8 cellular contexts compared by ENCODE assay signal in genomic region chr16:27318399-27319256, GRCh38. TPM values are rescaled to one million over a fixed set of nuclear protein-coding genes. Genes with fewer than 3 reads are reported as not detected.
DNase-seq lines count a peak whose midpoint lies in the region; ATAC-seq, FAIRE-seq and TF ChIP-seq lines count a peak whose summit lies in the region.

No MANE protein-coding gene starts in this region.

- no peak overlapping the region for H2BK120ac ChIP-seq in mesendoderm (ENCODE audit: low read depth, low read length)

- H3K4ac ChIP-seq in mesendoderm (ENCODE audit: low read depth, low read length), result no peak overlapping the region

- H3K9ac ChIP-seq in K562 (ENCODE audit: insufficient read depth in 1 of 2, low read depth in 2 of 2, low read length in 2 of 2) (no peak overlapping the region), mesendoderm (ENCODE audit: low read length) (no peak overlapping the region)

- no peak overlapping the region for H2AFZ ChIP-seq in K562 (ENCODE audit: low read depth, low read length)

- no peak overlapping the region for H3K4me2 ChIP-seq in K562 (ENCODE audit: insufficient read depth, low read length)
- H3K4me2 ChIP-seq in mesendoderm (ENCODE audit: low read length), result no peak overlapping the region

- no peaks in the 10 kb centered on the region for H3K9me1 ChIP-seq in K562 (ENCODE audit: control insufficient read depth, insufficient read depth, low read length)

- H3K36me3 ChIP-seq in K562 (ENCODE audit: control insufficient read depth, insufficient read depth, low read length) (no peaks in the 10 kb centered on the region), mesendoderm (ENCODE audit: control insufficient read depth, insufficient read depth, low read length) (no peaks in the 10 kb centered on the region)

- H2BK15ac ChIP-seq in mesendoderm (replicated peaks; ENCODE audit: low read depth), result no peak overlapping the region

- intact Hi-C loops in K562 (cut with micrococcal nuclease), result no loop called here

- H3K79me2 ChIP-seq in K562 (ENCODE audit: control insufficient read depth, insufficient read depth, low read length) (no peaks in the 10 kb centered on the region), mesendoderm (ENCODE audit: control insufficient read depth, insufficient read depth, low read length) (peaks cover 46% of the 10 kb centered on the region)

- no peak overlapping the region for H3K4me3 ChIP-seq in K562
- no peak overlapping the region for H3K4me3 ChIP-seq in mesendoderm (ENCODE audit: low read length)

- in situ Hi-C loops in K562 (cut with MboI), result no loop called here

- H2BK5ac ChIP-seq in mesendoderm (ENCODE audit: low read length), result no peak overlapping the region

- H3K56ac ChIP-seq in mesendoderm (ENCODE audit: low read length), result peak overlapping the region; percentile 57

- DNase-seq in T-helper 1 cell (peak in 3 of 5 donors; percentile 13 to 92 (median 33)), K562 (ENCODE audit: extremely low read depth in 1 of 4, low spot score in 3 of 4) (no peak), mesendoderm (peak; percentile 36), NCI-H1694 (lab: John Stamatoyannopoulos, UW) (no peak)
- DNase-seq in stimulated activated effector memory CD8-positive, alpha-beta T cell treated with anti-CD3 and anti-CD28 coated beads, Interleukin-12 subunit alpha, Interleukin-12 subunit beta, amount 100 ng/mL, for 72 hours (ENCODE audit: low spot score in 2 of 2), result peak; percentile 45 to 82

- no peak for TF ChIP-seq EP300 in K562 (IDR thresholded peaks at IDR 0.05; ENCODE audit: low read length)

- no peak overlapping the region for H3K23ac ChIP-seq in mesendoderm (ENCODE audit: low read length)

- H3K9me3 Mint-ChIP-seq in stimulated activated effector memory CD8-positive, alpha-beta T cell treated with anti-CD3 and anti-CD28 coated beads, Interleukin-12 subunit alpha, Interleukin-12 subunit beta, amount 100 ng/mL, for 72 hours, result no peaks in the 10 kb centered on the region

- H3K9me3 ChIP-seq in K562 (replicated peaks; ENCODE audit: control insufficient read depth, insufficient read depth, low read depth, low read length), result no peaks in the 10 kb centered on the region

- peaks cover 96% of the 10 kb centered on the region for H3K36me3 Mint-ChIP-seq in stimulated activated effector memory CD8-positive, alpha-beta T cell treated with anti-CD3 and anti-CD28 coated beads, Interleukin-12 subunit alpha, Interleukin-12 subunit beta, amount 100 ng/mL, for 72 hours

- H3K4me3 Mint-ChIP-seq in stimulated activated effector memory CD8-positive, alpha-beta T cell treated with anti-CD3 and anti-CD28 coated beads, Interleukin-12 subunit alpha, Interleukin-12 subunit beta, amount 100 ng/mL, for 72 hours, result peak overlapping the region; percentile 100

- no peak for FAIRE-seq in K562 (lab: Jason Lieb, UNC)

- H3K27ac ChIP-seq in K562 (ENCODE audit: extremely low read depth, low read depth, low read length), result no peak overlapping the region
- no peak overlapping the region for H3K27ac ChIP-seq in mesendoderm (ENCODE audit: low read depth, low read length)

- no peak overlapping the region for H2AK5ac ChIP-seq in mesendoderm (ENCODE audit: low read length)

- peaks cover 25% of the 10 kb centered on the region for H3K79me1 ChIP-seq in mesendoderm (ENCODE audit: low read length)

- ATAC-seq in GM18909 (IDR thresholded peaks at IDR 0.05; ENCODE audit: poor library complexity, unreplicated experiment) (peak; percentile 36), K562 (no peak), GM18520 (IDR thresholded peaks at IDR 0.05; ENCODE audit: unreplicated experiment) (no peak), GM19324 (IDR thresholded peaks at IDR 0.05; ENCODE audit: low FRiP score, unreplicated experiment) (no peak)
- ATAC-seq in stimulated activated effector memory CD8-positive, alpha-beta T cell treated with anti-CD3 and anti-CD28 coated beads, Interleukin-12 subunit alpha, Interleukin-12 subunit beta, amount 100 ng/mL, for 72 hours, result peak; percentile 85

- POLR2A ChIA-PET in K562 (lab: Yijun Ruan, JAX), result interaction anchor here (0.9 kb wide), 1 partner anchor 30 kb away, joined by 4 read pairs; no protein-coding TSS in a partner anchor

- peak overlapping the region; percentile 91 for H3K27ac Mint-ChIP-seq in stimulated activated effector memory CD8-positive, alpha-beta T cell treated with anti-CD3 and anti-CD28 coated beads, Interleukin-12 subunit alpha, Interleukin-12 subunit beta, amount 100 ng/mL, for 72 hours

- peaks cover 86% of the 10 kb centered on the region for H3K4me1 Mint-ChIP-seq in stimulated activated effector memory CD8-positive, alpha-beta T cell treated with anti-CD3 and anti-CD28 coated beads, Interleukin-12 subunit alpha, Interleukin-12 subunit beta, amount 100 ng/mL, for 72 hours

- H4K8ac ChIP-seq in mesendoderm (ENCODE audit: low read depth, low read length), result no peak overlapping the region

- TF ChIP-seq CTCF in K562 (IDR thresholded peaks at IDR 0.05 in 2 of 3, conservative IDR thresholded peaks at IDR 0.05 in 1 of 3; ENCODE audit: insufficient read depth in 2 of 3, low read depth in 1 of 3, low read length in 3 of 3), result no peak

- H4K5ac ChIP-seq in mesendoderm (ENCODE audit: low read length), result no peak overlapping the region

- no TSS peak for BruUV-seq in K562 (replicated peaks; lab: Mats Ljungman, UMichigan)

- H3K27me3 ChIP-seq in K562 (ENCODE audit: control insufficient read depth in 2 of 2, insufficient read depth in 2 of 2, low read length in 2 of 2) (peaks cover 3 to 30% of the 10 kb centered on the region in 2 experiments; a peak in 3 of 5 replicates), mesendoderm (ENCODE audit: insufficient read depth, low read length, poor library complexity) (no peaks in the 10 kb centered on the region)

- TF ChIP-seq POLR2A in K562 (conservative IDR thresholded peaks at IDR 0.05), result no peak

- no peak overlapping the region for H3K18ac ChIP-seq in mesendoderm (ENCODE audit: low read length)

- TF ChIP-seq RAD21 in K562 (CRISPR knock-in tag; conservative IDR thresholded peaks at IDR 0.05 in 1 of 2, IDR thresholded peaks at IDR 0.05 in 1 of 2), result no peak

- WGBS in K562 (ENCODE audit: insufficient coverage, low coverage, missing lambda C conversion rate), result 32% methylated on average over 17 of the region's 18 CpGs
- WGBS in mesendoderm (ENCODE audit: extremely low coverage, insufficient coverage, low lambda C conversion rate), result no CpG with 5 or more reads among the region's 18 CpGs

- H3K4me1 ChIP-seq in K562 (replicated peaks in 1 of 2; ENCODE audit: control insufficient read depth in 2 of 2, insufficient read depth in 2 of 2, low read length in 2 of 2) (peaks cover 0 to 10% of the 10 kb centered on the region in 2 experiments; a peak in 2 of 5 replicates), mesendoderm (ENCODE audit: control insufficient read depth, low read depth, low read length) (peaks cover 9% of the 10 kb centered on the region)

- CTCF ChIA-PET in K562 (lab: Yijun Ruan, JAX; ENCODE audit: low intra/inter-chr PET ratio), result no interaction called here

- peaks cover 7% of the 10 kb centered on the region; the same call in 1 of the 2 replicates for H4K20me1 ChIP-seq in K562 (replicated peaks; ENCODE audit: control insufficient read depth, insufficient read depth, low read length)

TF ChIP-seq in K562, 482 proteins besides CTCF, POLR2A, EP300 and RAD21 (continues in another document):
- TF ChIP-seq SAFB2 (IDR thresholded peaks at IDR 0.05; ENCODE audit: borderline replicate concordance, low read depth, low read length, severe bottlenecking) (no peak), CBX1 (IDR thresholded peaks at IDR 0.05; ENCODE audit: low read depth) (0 out of 2 replicates have a peak, but pooled peaks have one; percentile 27), ZNF436 (CRISPR knock-in tag; IDR thresholded peaks at IDR 0.05) (peak; percentile 66; the same call in 1 of the 2 replicates)

RNA-seq across cellular contexts. Expression of gene IL4R, which starts 4.9 kb away (rescaled TPM):
- 7.2 and 21.7 TPM in 2 replicates for total RNA-seq in K562 (2011; cell fraction: chromatin; rRNA removed; ENCODE audit: low replicate concordance)
- total RNA-seq in K562 (2011; cell fraction: nucleolus; rRNA removed), result 11.1 and 17.7 TPM in 2 replicates
- 10.4 and 11.7 TPM in 2 replicates for total RNA-seq in K562 (2011; cell fraction: nucleoplasm; rRNA removed)
- 3.3 and 3.5 TPM in 2 replicates for total RNA-seq in K562 (2014; rRNA removed)
- total RNA-seq in K562 (2014; rRNA removed; fragmentation: Illumina TruSeq; extraction: Trizol), result 1.9 and 2.4 TPM in 2 replicates
- 3.3 and 3.8 TPM in 2 replicates for total RNA-seq in K562 (2015; rRNA removed; fragmentation: Illumina TruSeq; extraction: Trizol)
- total RNA-seq in K562 (2021), result 5.2 and 5.5 TPM in 2 replicates
- polyA plus RNA-seq in K562 (2011; rRNA removed), result 5.8 and 6.2 TPM in 2 replicates
- polyA plus RNA-seq in K562 (2011; cell fraction: cytosol; rRNA removed), result 6.4 and 8.7 TPM in 2 replicates
- polyA plus RNA-seq in K562 (2011; cell fraction: nucleus; rRNA removed), result 5.5 and 7.6 TPM in 2 replicates
- 4.9 and 5.9 TPM in 2 replicates for polyA plus RNA-seq in K562 (2012)
- polyA plus RNA-seq in K562 (2014; fragmentation: Illumina TruSeq; extraction: Trizol), result 3.9 and 4.1 TPM in 2 replicates
- polyA plus RNA-seq in K562 (2014; fragmentation: Nextera tagmentation; extraction: Ambion mirVana), result under 1 TPM; 0.17 to 0.38 TPM
- polyA plus RNA-seq in K562 (2014; rRNA removed), result 3.0 and 3.3 TPM in 2 replicates
- 5.1 and 6.8 TPM in 2 replicates for polyA minus RNA-seq in K562 (2011; rRNA and poly(A)+ RNA removed)
- 3.2 and 7.3 TPM in 2 replicates for polyA minus RNA-seq in K562 (2011; cell fraction: cytosol; rRNA and poly(A)+ RNA removed)
- 6.9 and 9.8 TPM in 2 replicates for polyA minus RNA-seq in K562 (2011; cell fraction: nucleus; rRNA and poly(A)+ RNA removed)
- 20.4 TPM for polyA plus RNA-seq in mesendoderm (2013, experiment 1 of 2)
- polyA plus RNA-seq in mesendoderm (2013, experiment 2 of 2), result 19.9 TPM

RNA-seq across cellular contexts. Expression of gene NSMCE1, which starts 50.1 kb away (rescaled TPM):
- total RNA-seq in K562 (2011; cell fraction: chromatin; rRNA removed; ENCODE audit: low replicate concordance), result 22.3 and 37.0 TPM in 2 replicates
- 23.3 and 23.8 TPM in 2 replicates for total RNA-seq in K562 (2011; cell fraction: nucleolus; rRNA removed)
- total RNA-seq in K562 (2011; cell fraction: nucleoplasm; rRNA removed), result 19.3 and 24.7 TPM in 2 replicates
- total RNA-seq in K562 (2014; rRNA removed) (61.5 and 69.8 TPM in 2 replicates), K562 (2014; rRNA removed; fragmentation: Illumina TruSeq; extraction: Trizol) (50.6 and 57.1 TPM in 2 replicates), K562 (2015; rRNA removed; fragmentation: Illumina TruSeq; extraction: Trizol) (50.6 and 56.0 TPM in 2 replicates), K562 (2021) (59.5 and 68.2 TPM in 2 replicates)
- polyA plus RNA-seq in K562 (2011; rRNA removed) (48.6 and 52.1 TPM in 2 replicates), K562 (2014; fragmentation: Illumina TruSeq; extraction: Trizol) (77.9 and 79.2 TPM in 2 replicates), K562 (2014; fragmentation: Nextera tagmentation; extraction: Ambion mirVana) (100 to 1,000 TPM; 154 to 163 TPM), K562 (2014; rRNA removed) (61.6 and 63.5 TPM in 2 replicates)
- polyA plus RNA-seq in K562 (2011; cell fraction: cytosol; rRNA removed), result 38.3 and 39.1 TPM in 2 replicates
- 18.3 and 19.4 TPM in 2 replicates for polyA plus RNA-seq in K562 (2011; cell fraction: nucleus; rRNA removed)
- polyA plus RNA-seq in K562 (2012), result 99.9 and 101 TPM in 2 replicates
- 39.9 and 49.7 TPM in 2 replicates for polyA minus RNA-seq in K562 (2011; rRNA and poly(A)+ RNA removed)
- 17.9 and 18.6 TPM in 2 replicates for polyA minus RNA-seq in K562 (2011; cell fraction: cytosol; rRNA and poly(A)+ RNA removed)
- 7.3 and 15.7 TPM in 2 replicates for polyA minus RNA-seq in K562 (2011; cell fraction: nucleus; rRNA and poly(A)+ RNA removed)
- 28.5 TPM for polyA plus RNA-seq in mesendoderm (2013, experiment 1 of 2)
- 28.2 TPM for polyA plus RNA-seq in mesendoderm (2013, experiment 2 of 2)

Comparison
In these comparisons a context has a peak if more than half of its experiments do, and no peak if none do; other contexts are left out.
1. ATAC-seq: peak in GM18909 (single experiment) and stimulated activated effector memory CD8-positive, alpha-beta T cell treated with anti-CD3 and anti-CD28 coated beads, Interleukin-12 subunit alpha, Interleukin-12 subunit beta, amount 100 ng/mL, for 72 hours (single experiment); none in K562 (single experiment), GM18520 (single experiment) and GM19324 (single experiment).
2. DNase-seq: peak in T-helper 1 cell (3 of 5), mesendoderm (single experiment) and stimulated activated effector memory CD8-positive, alpha-beta T cell treated with anti-CD3 and anti-CD28 coated beads, Interleukin-12 subunit alpha, Interleukin-12 subunit beta, amount 100 ng/mL, for 72 hours (2 of 2); none in K562 (0 of 4) and NCI-H1694 (single experiment).